Comparison of ENCODE assay signal across 8 cellular contexts in genomic region chr3:38137615-38138346, GRCh38. TPM values are rescaled to one million over a fixed set of nuclear protein-coding genes. Genes with fewer than 3 reads are reported as not detected.
DNase-seq lines count a peak whose midpoint lies in the region; ATAC-seq and TF ChIP-seq lines count a peak whose summit lies in the region.

No MANE protein-coding gene starts in this region.

- TF ChIP-seq POLR2A in esophagus squamous epithelium (IDR thresholded peaks at IDR 0.05) (no peak), ovary (IDR thresholded peaks at IDR 0.05) (no peak)

- peaks cover 3% of the 10 kb centered on the region for H3K36me3 ChIP-seq in A673 (ENCODE audit: insufficient read depth, low read length, poor library complexity, severe bottlenecking)
- H3K36me3 ChIP-seq in H7 (replicated peaks; ENCODE audit: control insufficient read depth, insufficient read depth, low read length), result peaks cover 20% of the 10 kb centered on the region
- H3K36me3 ChIP-seq in esophagus squamous epithelium, result peaks cover 0 to 53% (median 0%) of the 10 kb centered on the region in 3 donors
- no peaks in the 10 kb centered on the region for H3K36me3 ChIP-seq in ovary

- DNase-seq in A673 (ENCODE audit: low spot score) (peak; percentile 22), H7 (peak; percentile 54), esophagus squamous epithelium (lab: John Stamatoyannopoulos, UW) (peak; percentile 14), ovary (peak in 2 of 5 donors; percentile 47 to 53), GM03348 (ENCODE audit: low spot score) (no peak), HK-2 (ENCODE audit: unreplicated experiment) (no peak)
- peak; percentile 33 to 47 for DNase-seq in activated CD4-positive, alpha-beta T cell treated with anti-CD3 and anti-CD28 coated beads, Interleukin-2, amount 50 U/mL, for 48 hours

- intact Hi-C loops in A673 (cut with micrococcal nuclease; ENCODE audit: unreplicated experiment) (loop anchor here (10.0 kb wide), 1 partner anchor 207 kb away; the partner anchor contains the start of gene XYLB), esophagus squamous epithelium (cut with DNase I) (loop anchor here (2.0 to 10.0 kb wide), 2 partner anchors 31 to 103 kb away; partner anchors contain the start of gene DLEC1), ovary (cut with DNase I) (loop anchor here in 2 of 4 donors (2.0 to 10.0 kb wide), 3 partner anchors 27 to 210 kb away; partner anchors contain the start of genes OXSR1 (in 2 of the 2) and XYLB (in 1 of the 2))

- TF ChIP-seq EP300 in ovary (IDR thresholded peaks at IDR 0.05), result no peak

- H3K9me3 ChIP-seq in A673 (ENCODE audit: low read depth, low read length, poor library complexity, severe bottlenecking) (no peaks in the 10 kb centered on the region), esophagus squamous epithelium (no peaks in the 10 kb centered on the region), ovary (no peaks in the 10 kb centered on the region)

- WGBS in esophagus squamous epithelium, 2 donors, result 17% methylated on average over 6 of the region's 22 CpGs; no CpG with 5 or more reads in 1 of the 2 donors
- WGBS in ovary, 3 donors, result 18 to 21% (median 20%) methylated on average over 22 of the region's 22 CpGs

- TF ChIP-seq CTCF in A673 (conservative IDR thresholded peaks at IDR 0.05; ENCODE audit: low read depth, low read length), result no peak
- TF ChIP-seq CTCF in esophagus squamous epithelium (IDR thresholded peaks at IDR 0.05), result peak in 2 of 6 experiments; percentile 11 to 17
- TF ChIP-seq CTCF in ovary (IDR thresholded peaks at IDR 0.05), result no peak

- H3K4me1 ChIP-seq in A673 (ENCODE audit: insufficient read depth, low read length, poor library complexity, severe bottlenecking) (peaks cover 4% of the 10 kb centered on the region), esophagus squamous epithelium (peaks cover 39 to 74% (median 49%) of the 10 kb centered on the region in 3 donors), ovary (ENCODE audit: insufficient read depth) (peaks cover 19% of the 10 kb centered on the region)

- H3K4me3 ChIP-seq in A673 (ENCODE audit: low read depth, low read length, poor library complexity, severe bottlenecking) (peak overlapping the region; percentile 81), H7 (ENCODE audit: insufficient read depth, low read depth, low read length) (peak overlapping the region; percentile 83), esophagus squamous epithelium (peak overlapping the region; percentile 64 to 99 (median 90)), ovary (peak overlapping the region; percentile 81)

- CTCF ChIA-PET in A673 (lab: Charles Lee), result interaction anchor here (1.5 kb wide), 1 partner anchor 209 kb away, joined by 3 read pairs; the partner anchor contains the start of gene XYLB

- no TSS peak for BruUV-seq in A673 (replicated peaks; lab: Mats Ljungman, UMichigan)

- H3K27ac ChIP-seq in A673 (ENCODE audit: low read depth, low read length, poor library complexity, severe bottlenecking) (peak overlapping the region; percentile 66), esophagus squamous epithelium (peak overlapping the region; percentile 90 to 98 (median 94)), ovary (peak overlapping the region; percentile 71 to 94)

- POLR2A ChIA-PET in A673 (lab: Charles Lee; ENCODE audit: low non-redundant PET), result no interaction called here

- H3K27me3 ChIP-seq in A673 (replicated peaks; ENCODE audit: insufficient read depth, low read depth, low read length, poor library complexity), result no peaks in the 10 kb centered on the region
- H3K27me3 ChIP-seq in H7 (ENCODE audit: control insufficient read depth, insufficient read depth, low read length), result peaks cover 5% of the 10 kb centered on the region; the same call in 1 of the 2 replicates
- H3K27me3 ChIP-seq in esophagus squamous epithelium, result no peaks in the 10 kb centered on the region
- no peaks in the 10 kb centered on the region for H3K27me3 ChIP-seq in ovary

- no peak for ATAC-seq in GM21390 (IDR thresholded peaks at IDR 0.05; ENCODE audit: unreplicated experiment)

RNA-seq across cellular contexts. Expression of gene MYD88, which starts 0.7 kb away (rescaled TPM):
- 11.9 and 13.1 TPM in 2 replicates for total RNA-seq in A673 (2021)
- 1.8 and 3.4 TPM in 2 replicates for total RNA-seq in H7 (2014; rRNA removed; shearing (Covaris generic))
- 10 to 100 TPM; 42.5 to 77.1 (median 60.2) TPM for total RNA-seq in esophagus squamous epithelium
- total RNA-seq in ovary, result 10 to 100 TPM; 12.8 to 32.5 (median 24.0) TPM
- 10 to 100 TPM; 19.1 to 58.9 TPM for polyA plus RNA-seq in ovary

RNA-seq across cellular contexts. Expression of gene ACAA1, which starts 0.9 kb away (rescaled TPM):
- total RNA-seq in A673 (2021) (24.0 and 27.4 TPM in 2 replicates), esophagus squamous epithelium (10 to 100 TPM; 63.5 to 75.2 (median 68.7) TPM), ovary (10 to 100 TPM; 27.1 to 50.4 (median 44.9) TPM)
- 12.8 and 15.7 TPM in 2 replicates for total RNA-seq in H7 (2014; rRNA removed; shearing (Covaris generic))
- polyA plus RNA-seq in ovary, result 10 to 100 TPM; 41.3 to 42.7 TPM

RNA-seq across cellular contexts. Expression of gene OXSR1, which starts 27.6 kb away (rescaled TPM):
- total RNA-seq in A673 (2021), result 30.9 and 31.1 TPM in 2 replicates
- 25.5 and 30.9 TPM in 2 replicates for total RNA-seq in H7 (2014; rRNA removed; shearing (Covaris generic))
- 10 to 100 TPM; 28.8 to 48.2 (median 37.6) TPM for total RNA-seq in esophagus squamous epithelium
- total RNA-seq in ovary, result 10 to 100 TPM; 17.0 to 41.1 (median 29.4) TPM
- polyA plus RNA-seq in ovary, result 10 to 100 TPM; 12.4 to 24.9 TPM

Comparison
In these comparisons a context has a peak if more than half of its experiments do, and no peak if none do; other contexts are left out.
1. DNase-seq: peak in A673 (single experiment), H7 (single experiment), activated CD4-positive, alpha-beta T cell treated with anti-CD3 and anti-CD28 coated beads, Interleukin-2, amount 50 U/mL, for 48 hours (2 of 2) and esophagus squamous epithelium (single experiment); none in GM03348 (single experiment) and HK-2 (single experiment).
2. Peak in every context shown above with its lines, with median percentiles within 50 percentile points of each other: H3K27ac ChIP-seq and H3K4me3 ChIP-seq.